16 cellular contexts compared by ENCODE assay signal in genomic region chr14:76486251-76486743, GRCh38.
A peak's percentile ranks its signal among the peaks of the same experiment; 100 is the strongest.
DNase-seq lines count a peak whose midpoint lies in the region; ATAC-seq and TF ChIP-seq lines count a peak whose summit lies in the region.
"Had no signal": no experiment of that assay in that cellular context is flagged by ENCODE, and none has a peak within 500 bp of the region (broad histone marks: within the 10 kb centered on the region; RNA-seq: fewer than 3 reads in every experiment).

No MANE protein-coding gene starts in this region.

- no peak for TF ChIP-seq CTCF in A673 (conservative IDR thresholded peaks at IDR 0.05; ENCODE audit: low read depth, low read length)

- POLR2A ChIA-PET in A673 (lab: Charles Lee; ENCODE audit: low non-redundant PET) = interaction anchor here (0.6 to 0.7 kb wide), 3 partner anchors 27 to 58 kb away, joined by 3 read pairs; no protein-coding TSS in a partner anchor

- H4K20me1 ChIP-seq in Karpas-422 (ENCODE audit: insufficient read depth, low read depth, low read length) = no peaks in the 10 kb centered on the region; the same call in 1 of the 2 replicates

- H3K36me3 ChIP-seq in A673 (ENCODE audit: insufficient read depth, low read length, poor library complexity, severe bottlenecking) (no peaks in the 10 kb centered on the region), Karpas-422 (ENCODE audit: insufficient read depth, low read length) (no peaks in the 10 kb centered on the region), SJCRH30 (no peaks in the 10 kb centered on the region)
- H3K36me3 ChIP-seq: cardiac muscle cell, tibial artery had no signal

- no peak overlapping the region for H2AFZ ChIP-seq in Karpas-422 (ENCODE audit: low read length)

- no peaks in the 10 kb centered on the region for H3K79me2 ChIP-seq in Karpas-422 (ENCODE audit: low read length)

- no peaks in the 10 kb centered on the region for H3K9me2 ChIP-seq in Karpas-422 (replicated peaks; ENCODE audit: insufficient read depth, low read length)

- H3K27ac ChIP-seq in A673 (ENCODE audit: low read depth, low read length, poor library complexity, severe bottlenecking) = peak overlapping the region; percentile 53
- H3K27ac ChIP-seq in Karpas-422 (ENCODE audit: low read length) = no peak overlapping the region
- H3K27ac ChIP-seq in SJCRH30 = no peak overlapping the region
- H3K27ac ChIP-seq: A549, cardiac muscle cell, tibial artery had no signal

- no peaks in the 10 kb centered on the region for H3K9me3 ChIP-seq in A673 (ENCODE audit: low read depth, low read length, poor library complexity, severe bottlenecking)
- H3K9me3 ChIP-seq in Karpas-422 (ENCODE audit: low read length) = no peaks in the 10 kb centered on the region
- H3K9me3 ChIP-seq in SJCRH30 (replicated peaks) = no peaks in the 10 kb centered on the region
- H3K9me3 ChIP-seq: A549, tibial artery had no signal

- no peak overlapping the region for H3K27ac Mint-ChIP-seq in activated naive CD4-positive, alpha-beta T cell treated with anti-CD3 and anti-CD28 coated beads, Interleukin-2, amount 50 U/mL, for 72 hours

- peak; percentile 73 for DNase-seq in A673 (ENCODE audit: low spot score)
- no peak for DNase-seq in Karpas-422
- peak; percentile 98 for DNase-seq in NCI-H2171 (lab: John Stamatoyannopoulos, UW)
- DNase-seq in SJCRH30 = peak; percentile 49 to 67
- DNase-seq in activated naive CD4-positive, alpha-beta T cell treated with anti-CD3 and anti-CD28 coated beads, Interleukin-2, amount 50 U/mL, for 16 hours = no peak
- DNase-seq in activated naive CD4-positive, alpha-beta T cell treated with anti-CD3 and anti-CD28 coated beads, Interleukin-2, amount 50 U/mL, for 72 hours (ENCODE audit: low spot score in 2 of 2) = no peak
- DNase-seq: activated CD8-positive, alpha-beta memory T cell treated with anti-CD3 and anti-CD28 coated beads for 24 hours; activated naive CD4-positive, alpha-beta T cell; foreskin melanocyte; MV-4-11; RPMI8226; tibial artery had no signal

- no peak overlapping the region for H3K4me2 ChIP-seq in Karpas-422 (ENCODE audit: low read depth, low read length, poor library complexity, severe bottlenecking)
- H3K4me2 ChIP-seq: A549 had no signal

- H3K9me3 Mint-ChIP-seq in activated naive CD4-positive, alpha-beta T cell treated with anti-CD3 and anti-CD28 coated beads, Interleukin-2, amount 50 U/mL, for 72 hours = no peaks in the 10 kb centered on the region

- CTCF ChIA-PET in A673 (lab: Charles Lee) = interaction anchor here (0.6 kb wide), 1 partner anchor 9 kb away, joined by 3 read pairs; no protein-coding TSS in a partner anchor

- H3K27me3 ChIP-seq in A673 (replicated peaks; ENCODE audit: insufficient read depth, low read depth, low read length, poor library complexity) (no peaks in the 10 kb centered on the region), Karpas-422 (ENCODE audit: low read length) (no peaks in the 10 kb centered on the region), SJCRH30 (no peaks in the 10 kb centered on the region)
- H3K27me3 ChIP-seq: cardiac muscle cell had no signal

- no peak overlapping the region for H3K4me3 ChIP-seq in A673 (ENCODE audit: low read depth, low read length, poor library complexity, severe bottlenecking)
- no peak overlapping the region for H3K4me3 ChIP-seq in Karpas-422 (ENCODE audit: low read length)
- H3K4me3 ChIP-seq in SJCRH30 = no peak overlapping the region
- H3K4me3 ChIP-seq: A549, cardiac muscle cell, tibial artery had no signal

- BruUV-seq in A673 (replicated peaks; lab: Mats Ljungman, UMichigan) = no TSS peak

- H3K36me3 Mint-ChIP-seq in activated naive CD4-positive, alpha-beta T cell treated with anti-CD3 and anti-CD28 coated beads, Interleukin-2, amount 50 U/mL, for 72 hours = no peaks in the 10 kb centered on the region

- ATAC-seq in HG03280 (IDR thresholded peaks at IDR 0.05; ENCODE audit: unreplicated experiment) (no peak), HG03045 (IDR thresholded peaks at IDR 0.05; ENCODE audit: unreplicated experiment) (no peak)
- no peak for ATAC-seq in activated naive CD4-positive, alpha-beta T cell treated with anti-CD3 and anti-CD28 coated beads, Interleukin-2, amount 50 U/mL, for 72 hours
- ATAC-seq: A549 had no signal

- H3K4me1 ChIP-seq in A673 (ENCODE audit: insufficient read depth, low read length, poor library complexity, severe bottlenecking) (peaks cover 23% of the 10 kb centered on the region), Karpas-422 (ENCODE audit: low read length) (peaks cover 11% of the 10 kb centered on the region), SJCRH30 (peaks cover 34% of the 10 kb centered on the region)
- H3K4me1 ChIP-seq: A549, tibial artery had no signal

- intact Hi-C loops in A673 (cut with micrococcal nuclease; ENCODE audit: unreplicated experiment) = no loop called here

- H3K9ac ChIP-seq in Karpas-422 (ENCODE audit: low read length) = peak overlapping the region; percentile 19; the same call in 1 of the 2 replicates

Comparison
In these comparisons a context has a peak if more than half of its experiments do, and no peak if none do; other contexts are left out.
1. DNase-seq: peak in A673 (single experiment), NCI-H2171 (single experiment) and SJCRH30 (2 of 2); none in Karpas-422 (single experiment), activated naive CD4-positive, alpha-beta T cell treated with anti-CD3 and anti-CD28 coated beads, Interleukin-2, amount 50 U/mL, for 16 hours (single experiment) and activated naive CD4-positive, alpha-beta T cell treated with anti-CD3 and anti-CD28 coated beads, Interleukin-2, amount 50 U/mL, for 72 hours (0 of 2).